Comparison of ENCODE assay signal across 18 cellular contexts in genomic region chr19:34306824-34307223, GRCh38. TPM values are rescaled to one million over a fixed set of nuclear protein-coding genes. Genes with fewer than 3 reads are reported as not detected.
DNase-seq lines count a peak whose midpoint lies in the region; ATAC-seq, FAIRE-seq and TF ChIP-seq lines count a peak whose summit lies in the region.
"Had no signal": no experiment of that assay in that cellular context is flagged by ENCODE, and none has a peak within 500 bp of the region (broad histone marks: within the 10 kb centered on the region; RNA-seq: fewer than 3 reads in every experiment).

No MANE protein-coding gene starts in this region.

- WGBS in H9 (ENCODE audit: extremely low coverage, insufficient read length, low lambda C conversion rate), result no CpG with 5 or more reads among the region's 6 CpGs
- WGBS in mesendoderm (ENCODE audit: extremely low coverage, insufficient coverage, low lambda C conversion rate), result no CpG with 5 or more reads among the region's 6 CpGs

- H4K91ac ChIP-seq in H9 (ENCODE audit: insufficient read length, low read depth, low read length), result no peak overlapping the region

- no peak overlapping the region for H3K14ac ChIP-seq in H9 (ENCODE audit: insufficient read depth, low read length)

- no peak for TF ChIP-seq POLR2A in H54 (IDR thresholded peaks at IDR 0.05; ENCODE audit: low read depth, low read length)

- H3K4me1 Mint-ChIP-seq in CD4-positive, CD25-positive, alpha-beta regulatory T cell, result peaks cover 16 to 68% (median 45%) of the 10 kb centered on the region in 4 donors
- peaks cover 24 to 36% of the 10 kb centered on the region in 2 experiments for H3K4me1 Mint-ChIP-seq in H9
- H3K4me1 Mint-ChIP-seq in endothelial cell (ENCODE audit: unreplicated experiment), result peaks cover 4% of the 10 kb centered on the region

- peak overlapping the region in 1 of 4 donors; percentile 39 for H3K4me3 Mint-ChIP-seq in CD4-positive, CD25-positive, alpha-beta regulatory T cell
- H3K4me3 Mint-ChIP-seq in H9 (no peak overlapping the region), endothelial cell (ENCODE audit: unreplicated experiment) (no peak overlapping the region)
- H3K4me3 Mint-ChIP-seq: B cell had no signal

- H3K36me3 ChIP-seq in CD4-positive, CD25-positive, alpha-beta regulatory T cell (ENCODE audit: control insufficient read depth, insufficient read depth, low read length), result peaks cover 18% of the 10 kb centered on the region
- peaks cover 5% of the 10 kb centered on the region for H3K36me3 ChIP-seq in osteoblast (ENCODE audit: insufficient read depth, low read length)
- no peaks in the 10 kb centered on the region for H3K36me3 ChIP-seq in mesendoderm (ENCODE audit: control insufficient read depth, insufficient read depth, low read length)

- H3K4me2 ChIP-seq in H9 (ENCODE audit: insufficient read depth, insufficient read length, low read length), result no peak overlapping the region
- no peak overlapping the region for H3K4me2 ChIP-seq in osteoblast (ENCODE audit: insufficient read depth, low read length)
- H3K4me2 ChIP-seq in mesendoderm (ENCODE audit: low read length), result no peak overlapping the region

- H4K5ac ChIP-seq in H9 (ENCODE audit: insufficient read length, low read depth, low read length) (no peak overlapping the region), mesendoderm (ENCODE audit: low read length) (no peak overlapping the region)

- H2BK12ac ChIP-seq in H9 (ENCODE audit: insufficient read length, low read depth, low read length), result no peak overlapping the region

- peak overlapping the region; percentile 58 to 90 (median 59) for H3K27ac Mint-ChIP-seq in CD4-positive, CD25-positive, alpha-beta regulatory T cell
- H3K27ac Mint-ChIP-seq in H9 (peak overlapping the region; percentile 12 to 90 (median 79); a peak in 3 of 7 replicates), endothelial cell (ENCODE audit: unreplicated experiment) (peak overlapping the region; percentile 65)
- H3K27ac Mint-ChIP-seq: B cell had no signal

- H2AK5ac ChIP-seq in H9 (ENCODE audit: insufficient read length, low read length) (no peak overlapping the region), mesendoderm (ENCODE audit: low read length) (no peak overlapping the region)

- H3K56ac ChIP-seq in H9 (ENCODE audit: insufficient read length, low read depth, low read length) (no peak overlapping the region), mesendoderm (ENCODE audit: low read length) (no peak overlapping the region)

- H3K9ac ChIP-seq in H9 (ENCODE audit: extremely low read depth, insufficient read length, low read length), result no peak overlapping the region
- no peak overlapping the region for H3K9ac ChIP-seq in mesendoderm (ENCODE audit: low read length)

- no peaks in the 10 kb centered on the region for H4K20me1 ChIP-seq in H9 (ENCODE audit: control insufficient read depth, insufficient read depth, insufficient read length)
- H4K20me1 ChIP-seq in osteoblast (ENCODE audit: insufficient read depth, low read length), result peaks cover 8% of the 10 kb centered on the region

- H3K4me1 ChIP-seq in CD4-positive, CD25-positive, alpha-beta regulatory T cell (ENCODE audit: control insufficient read depth, insufficient read depth, low read length, poor library complexity, severe bottlenecking), result peaks cover 35% of the 10 kb centered on the region
- H3K4me1 ChIP-seq in H9 (ENCODE audit: insufficient read depth, low read length) (no peaks in the 10 kb centered on the region), osteoblast (ENCODE audit: insufficient read depth, low read length) (no peaks in the 10 kb centered on the region), mesendoderm (ENCODE audit: control insufficient read depth, low read depth, low read length) (no peaks in the 10 kb centered on the region)

- H3K23me2 ChIP-seq in H9 (ENCODE audit: insufficient read length, low read depth, low read length, poor library complexity, severe bottlenecking), result no peaks in the 10 kb centered on the region

- ATAC-seq in CD4-positive, CD25-positive, alpha-beta regulatory T cell (ENCODE audit: low read depth in 2 of 2), result no peak
- ATAC-seq in GM19452 (IDR thresholded peaks at IDR 0.05; ENCODE audit: unreplicated experiment), result no peak

- H2AFZ ChIP-seq in H9 (ENCODE audit: low read length) (no peak overlapping the region), osteoblast (ENCODE audit: low read length) (no peak overlapping the region)

- no peaks in the 10 kb centered on the region for H3K9me3 Mint-ChIP-seq in CD4-positive, CD25-positive, alpha-beta regulatory T cell
- no peaks in the 10 kb centered on the region for H3K9me3 Mint-ChIP-seq in H9
- no peaks in the 10 kb centered on the region for H3K9me3 Mint-ChIP-seq in endothelial cell (ENCODE audit: unreplicated experiment)

- FAIRE-seq in H54 (lab: Jason Lieb, UNC), result no peak
- FAIRE-seq: keratinocyte had no signal

- peaks cover 25% of the 10 kb centered on the region for H3K36me3 Mint-ChIP-seq in CD4-positive, CD25-positive, alpha-beta regulatory T cell
- H3K36me3 Mint-ChIP-seq in H9 (ENCODE audit: insufficient read depth in 1 of 3, low read depth in 3 of 3), result peaks cover 1 to 14% (median 12%) of the 10 kb centered on the region in 3 experiments; a peak in 6 of 7 replicates
- H3K36me3 Mint-ChIP-seq in endothelial cell (ENCODE audit: low read depth, unreplicated experiment), result peaks cover 18% of the 10 kb centered on the region

- H2BK15ac ChIP-seq in H9 (ENCODE audit: low read depth, low read length) (no peak overlapping the region), mesendoderm (replicated peaks; ENCODE audit: low read depth) (no peak overlapping the region)

- no peak for DNase-seq in CD4-positive, CD25-positive, alpha-beta regulatory T cell
- DNase-seq in H9, result no peak
- DNase-seq in endothelial cell (ENCODE audit: low spot score), result no peak
- peak; percentile 3 for DNase-seq in osteoblast (ENCODE audit: insufficient read length, low spot score, missing footprints)
- DNase-seq in H54 (ENCODE audit: insufficient read length, low spot score), result no peak
- DNase-seq in mesendoderm, result no peak
- no peak for DNase-seq in NCI-H1930 (lab: John Stamatoyannopoulos, UW)
- DNase-seq: activated T-cell treated with anti-CD3 and anti-CD28 coated beads for 4 hours, amniotic stem cell, cortex of kidney, erythroblast, head of caudate nucleus, NCI-H146, NCI-H446, SHP77 had no signal

- no peak overlapping the region for H3K27ac ChIP-seq in CD4-positive, CD25-positive, alpha-beta regulatory T cell (ENCODE audit: insufficient read depth, low read length, poor library complexity, severe bottlenecking)
- H3K27ac ChIP-seq in H9 (ENCODE audit: insufficient read length, low read depth, low read length) (no peak overlapping the region), osteoblast (ENCODE audit: low read depth, low read length) (no peak overlapping the region), mesendoderm (ENCODE audit: low read depth, low read length) (no peak overlapping the region)

- H2BK120ac ChIP-seq in H9 (ENCODE audit: low read depth, low read length, poor library complexity, severe bottlenecking) (no peak overlapping the region), mesendoderm (ENCODE audit: low read depth, low read length) (no peak overlapping the region)

- no peaks in the 10 kb centered on the region for H3K79me1 ChIP-seq in H9 (ENCODE audit: insufficient read depth, low read depth, low read length, poor library complexity, severe bottlenecking)
- H3K79me1 ChIP-seq in mesendoderm (ENCODE audit: low read length), result no peaks in the 10 kb centered on the region

- H3T11ph ChIP-seq in H9 (ENCODE audit: low read length), result no peak overlapping the region

- H4K8ac ChIP-seq in H9 (replicated peaks; ENCODE audit: insufficient read length, low read depth, low read length), result no peak overlapping the region
- H4K8ac ChIP-seq in mesendoderm (ENCODE audit: low read depth, low read length), result no peak overlapping the region

- no peak overlapping the region for H2BK20ac ChIP-seq in H9 (ENCODE audit: low read depth, low read length, poor library complexity, severe bottlenecking)

- H3K4me3 ChIP-seq in CD4-positive, CD25-positive, alpha-beta regulatory T cell (ENCODE audit: low read depth, low read length), result no peak overlapping the region
- H3K4me3 ChIP-seq in osteoblast (ENCODE audit: insufficient read depth, low read length) (no peak overlapping the region), mesendoderm (ENCODE audit: low read length) (no peak overlapping the region)

- H2BK5ac ChIP-seq in H9 (ENCODE audit: insufficient read length, low read length), result no peak overlapping the region
- H2BK5ac ChIP-seq in mesendoderm (ENCODE audit: low read length), result no peak overlapping the region

- no peaks in the 10 kb centered on the region for H3K27me3 ChIP-seq in CD4-positive, CD25-positive, alpha-beta regulatory T cell (ENCODE audit: control insufficient read depth, insufficient read depth, low read length)
- H3K27me3 ChIP-seq in H9 (ENCODE audit: insufficient read depth, low read length), result no peaks in the 10 kb centered on the region
- H3K27me3 ChIP-seq in osteoblast (ENCODE audit: insufficient read depth, low read length), result no peaks in the 10 kb centered on the region
- no peaks in the 10 kb centered on the region for H3K27me3 ChIP-seq in mesendoderm (ENCODE audit: insufficient read depth, low read length, poor library complexity)

- H3K4ac ChIP-seq in H9 (ENCODE audit: low read depth, low read length) (no peak overlapping the region), mesendoderm (ENCODE audit: low read depth, low read length) (no peak overlapping the region)

- H3K18ac ChIP-seq in H9 (ENCODE audit: insufficient read length, low read depth, low read length) (no peak overlapping the region), mesendoderm (ENCODE audit: low read length) (no peak overlapping the region)

- H3K9me3 ChIP-seq in CD4-positive, CD25-positive, alpha-beta regulatory T cell (ENCODE audit: control insufficient read depth in 2 of 2, low read length in 2 of 2), result no peaks in the 10 kb centered on the region
- H3K9me3 ChIP-seq in H9 (ENCODE audit: control insufficient read depth, low read depth, low read length), result no peaks in the 10 kb centered on the region
- no peaks in the 10 kb centered on the region for H3K9me3 ChIP-seq in osteoblast (ENCODE audit: low read depth, low read length)

- H3K27me3 Mint-ChIP-seq in CD4-positive, CD25-positive, alpha-beta regulatory T cell, result no peaks in the 10 kb centered on the region
- H3K27me3 Mint-ChIP-seq in H9 (ENCODE audit: low read depth) (no peaks in the 10 kb centered on the region), endothelial cell (ENCODE audit: unreplicated experiment) (no peaks in the 10 kb centered on the region)
- H3K27me3 Mint-ChIP-seq: B cell had no signal

- H3K79me2 ChIP-seq in H9 (ENCODE audit: insufficient read depth, low read length) (no peaks in the 10 kb centered on the region; the same call in 1 of the 2 replicates), osteoblast (ENCODE audit: insufficient read depth, low read length) (peaks cover 42% of the 10 kb centered on the region), mesendoderm (ENCODE audit: control insufficient read depth, insufficient read depth, low read length) (no peaks in the 10 kb centered on the region)

- H3K23ac ChIP-seq in H9 (ENCODE audit: insufficient read length, low read depth, low read length), result no peak overlapping the region
- H3K23ac ChIP-seq in mesendoderm (ENCODE audit: low read length), result no peak overlapping the region

- TF ChIP-seq CTCF in H9 (conservative IDR thresholded peaks at IDR 0.05) (no peak), endothelial cell (IDR thresholded peaks at IDR 0.05; ENCODE audit: unreplicated experiment) (no peak), osteoblast (IDR thresholded peaks at IDR 0.05; ENCODE audit: extremely low read depth, low read depth, low read length) (no peak)

RNA-seq across cellular contexts. Expression of gene GARRE1, which starts 52.5 kb away (rescaled TPM):
- 47.4 TPM for total RNA-seq in CD4-positive, CD25-positive, alpha-beta regulatory T cell
- polyA plus RNA-seq in CD4-positive, CD25-positive, alpha-beta regulatory T cell, result 1 to 10 TPM; 3.2 to 6.6 (median 4.5) TPM
- total RNA-seq in H9 (2021), result 20.5 and 24.1 TPM in 2 replicates
- total RNA-seq in endothelial cell (ENCODE audit: unreplicated experiment), result 49.0 TPM
- 25.0 and 29.8 TPM in 2 replicates for total RNA-seq in osteoblast
- 25.6 TPM for polyA plus RNA-seq in mesendoderm (2013, experiment 1 of 2)
- 24.6 TPM for polyA plus RNA-seq in mesendoderm (2013, experiment 2 of 2)

RNA-seq across cellular contexts. Expression of gene GPI, which starts 58.2 kb away (rescaled TPM):
- 116 TPM for total RNA-seq in CD4-positive, CD25-positive, alpha-beta regulatory T cell
- 100 to 1,000 TPM; 141 to 148 (median 144) TPM for polyA plus RNA-seq in CD4-positive, CD25-positive, alpha-beta regulatory T cell
- total RNA-seq in H9 (2021) (373 and 381 TPM in 2 replicates), endothelial cell (ENCODE audit: unreplicated experiment) (133 TPM), osteoblast (122 and 133 TPM in 2 replicates)
- polyA plus RNA-seq in mesendoderm (2013, experiment 1 of 2), result 123 TPM
- 126 TPM for polyA plus RNA-seq in mesendoderm (2013, experiment 2 of 2)
